In the genomic region with DNA sequence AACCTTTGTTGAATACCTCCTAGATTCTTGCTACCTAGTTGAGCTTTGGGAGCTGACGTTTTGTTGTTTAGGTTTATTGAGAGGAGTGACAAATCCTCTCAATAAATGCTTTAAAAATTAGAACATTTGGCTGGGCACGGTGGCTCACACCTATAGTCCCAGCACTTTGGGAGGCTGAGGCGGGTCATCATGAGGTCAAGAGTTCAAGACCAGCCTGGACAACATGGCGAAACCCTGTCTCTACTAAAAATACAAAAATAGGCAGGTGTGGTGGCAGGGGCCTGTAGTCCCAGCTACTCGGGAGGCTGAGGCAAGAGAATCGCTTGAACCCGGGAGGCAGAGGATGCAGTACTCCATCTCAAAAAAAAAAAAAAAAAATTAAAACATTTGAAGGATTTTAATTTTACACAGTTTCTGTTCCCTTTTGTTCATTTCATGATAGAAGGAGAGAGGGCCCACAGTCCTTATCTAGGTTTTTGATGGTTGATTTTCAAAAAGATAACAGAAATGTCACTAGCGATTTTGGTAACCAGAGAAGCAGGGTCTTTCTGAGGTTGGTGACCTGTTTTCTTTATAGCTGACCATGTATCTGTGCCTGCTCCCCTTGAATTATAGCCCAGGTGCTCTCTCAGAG, we compare ENCODE assay signal across 8 cellular contexts. TPM values are rescaled to one million over a fixed set of nuclear protein-coding genes. Genes with fewer than 3 reads are reported as not detected.
DNase-seq lines count a peak whose midpoint lies in the region; ATAC-seq and TF ChIP-seq lines count a peak whose summit lies in the region.

No MANE protein-coding gene starts in this region.

- peaks cover 12% of the 10 kb centered on the region for H3K4me1 ChIP-seq in right cardiac atrium (ENCODE audit: control insufficient read depth, insufficient read depth, low read length)
- peaks cover 0 to 90% (median 37%) of the 10 kb centered on the region in 4 donors for H3K4me1 ChIP-seq in tibial nerve

- peaks cover 92% of the 10 kb centered on the region for H3K4me1 Mint-ChIP-seq in activated naive CD4-positive, alpha-beta T cell treated with anti-CD3 and anti-CD28 coated beads for 36 hours (ENCODE audit: low read depth)
- peaks cover 84 to 94% (median 91%) of the 10 kb centered on the region in 3 donors for H3K4me1 Mint-ChIP-seq in T-cell

- H3K4me3 ChIP-seq in right cardiac atrium (ENCODE audit: low read length) (no peak overlapping the region), tibial nerve (no peak overlapping the region)

- no peaks in the 10 kb centered on the region for H3K27me3 ChIP-seq in right cardiac atrium (ENCODE audit: control insufficient read depth, insufficient read depth)
- no peaks in the 10 kb centered on the region for H3K27me3 ChIP-seq in tibial nerve

- no peak for TF ChIP-seq POLR2A in tibial nerve (IDR thresholded peaks at IDR 0.05)

- H3K27me3 Mint-ChIP-seq in activated naive CD4-positive, alpha-beta T cell treated with anti-CD3 and anti-CD28 coated beads for 36 hours (ENCODE audit: low read depth): no peaks in the 10 kb centered on the region
- no peaks in the 10 kb centered on the region for H3K27me3 Mint-ChIP-seq in T-cell

- intact Hi-C loops in activated naive CD4-positive, alpha-beta T cell treated with anti-CD3 and anti-CD28 coated beads for 36 hours (cut with micrococcal nuclease): loop anchor here (1.0 to 5.0 kb wide), 5 partner anchors 20 to 455 kb away; no protein-coding TSS in a partner anchor
- intact Hi-C loops in right cardiac atrium (cut with DNase I): loop anchor here in 1 of 4 donors (10.0 kb wide), 1 partner anchor 49 kb away; a partner anchor contains a TSS

- no peak for TF ChIP-seq CTCF in tibial nerve (IDR thresholded peaks at IDR 0.05)

- H3K27ac Mint-ChIP-seq in activated naive CD4-positive, alpha-beta T cell treated with anti-CD3 and anti-CD28 coated beads for 36 hours: peak overlapping the region; percentile 94
- H3K27ac Mint-ChIP-seq in T-cell: peak overlapping the region; percentile 89 to 94

- H3K36me3 ChIP-seq in tibial nerve: peaks cover 0 to 64% (median 7%) of the 10 kb centered on the region in 3 donors

- H3K9me3 ChIP-seq in right cardiac atrium (ENCODE audit: control insufficient read depth, low read length): no peaks in the 10 kb centered on the region
- H3K9me3 ChIP-seq in tibial nerve: no peaks in the 10 kb centered on the region

- POLR2A ChIA-PET in T-cell (lab: Charles Lee): interaction anchor here (0.6 to 1.1 kb wide), 3 partner anchors 45 to 1102 kb away, joined by 3 to 5 read pairs (median 4); no protein-coding TSS in a partner anchor

- ATAC-seq in T-cell (replicated peaks in 1 of 4) (peak in 1 of 4 experiments; percentile 1), right cardiac atrium (no peak)

- 79% methylated on average over 8 of the region's 8 CpGs for WGBS in right cardiac atrium
- 78 to 80% methylated on average over 8 of the region's 8 CpGs for WGBS in tibial nerve, 2 donors

- H3K27ac ChIP-seq in right cardiac atrium (ENCODE audit: low read length): peak overlapping the region; percentile 78
- peak overlapping the region in 3 of 4 donors; percentile 52 to 66 (median 53) for H3K27ac ChIP-seq in tibial nerve

- CTCF ChIA-PET in activated naive CD4-positive, alpha-beta T cell treated with anti-CD3 and anti-CD28 coated beads for 36 hours (lab: Charles Lee): interaction anchor here (0.6 to 6.9 kb wide), 9 partner anchors 10 to 143 kb away, joined by 3 to 33 read pairs (median 5); a partner anchor contains a TSS
- CTCF ChIA-PET in T-cell (lab: Charles Lee): interaction anchor here in 1 of 2 donors (0.6 to 6.4 kb wide), 5 partner anchors 45 to 78 kb away, joined by 3 to 28 read pairs (median 5); a partner anchor contains a TSS

- TF ChIP-seq EP300 in tibial nerve (IDR thresholded peaks at IDR 0.05): no peak

- no peaks in the 10 kb centered on the region for H3K9me3 Mint-ChIP-seq in activated naive CD4-positive, alpha-beta T cell treated with anti-CD3 and anti-CD28 coated beads for 36 hours
- no peaks in the 10 kb centered on the region for H3K9me3 Mint-ChIP-seq in T-cell

- peaks cover 51% of the 10 kb centered on the region for H3K36me3 Mint-ChIP-seq in activated naive CD4-positive, alpha-beta T cell treated with anti-CD3 and anti-CD28 coated beads for 36 hours (ENCODE audit: low read depth)
- H3K36me3 Mint-ChIP-seq in T-cell: peaks cover 41% of the 10 kb centered on the region

- no peak for DNase-seq in activated naive CD4-positive, alpha-beta T cell treated with anti-CD3 and anti-CD28 coated beads for 36 hours
- DNase-seq in activated naive CD4-positive, alpha-beta T cell treated with Interleukin-2 at 50 U/mL for 16 hours: no peak
- no peak for DNase-seq in T-cell
- DNase-seq in right cardiac atrium: no peak
- DNase-seq in tibial nerve (ENCODE audit: low spot score in 2 of 2): no peak
- no peak for DNase-seq in stimulated activated CD4-positive, alpha-beta T cell treated with anti-CD3 and anti-CD28 coated beads, Interleukin-4, amount 100 ng/mL, for 24 hours
- no peak for DNase-seq in hepatic stellate cell (ENCODE audit: low spot score)
- no peak for DNase-seq in NCI-H2029 (lab: John Stamatoyannopoulos, UW)

- peak overlapping the region; percentile 58 for H3K4me3 Mint-ChIP-seq in activated naive CD4-positive, alpha-beta T cell treated with anti-CD3 and anti-CD28 coated beads for 36 hours
- peak overlapping the region; percentile 46 to 62 (median 52) for H3K4me3 Mint-ChIP-seq in T-cell

RNA-seq across cellular contexts. Expression of a gene that starts 44.2 kb away (rescaled TPM):
- total RNA-seq in activated naive CD4-positive, alpha-beta T cell treated with anti-CD3 and anti-CD28 coated beads for 36 hours: 10 to 100 TPM; 10.6 to 11.2 TPM
- total RNA-seq in T-cell (10 to 100 TPM; 10.3 to 24.0 (median 20.3) TPM), right cardiac atrium (1 to 10 TPM; 5.2 to 7.3 (median 5.9) TPM), tibial nerve (10 to 100 TPM in 3 of 4 donors, 1 to 10 TPM in 1; 9.3 to 22.2 (median 17.6) TPM)
- polyA plus RNA-seq in right cardiac atrium: 3.9 TPM

RNA-seq across cellular contexts. Expression of a gene that starts 47.7 kb away (rescaled TPM):
- 10 to 100 TPM; 65.0 to 65.9 TPM for total RNA-seq in activated naive CD4-positive, alpha-beta T cell treated with anti-CD3 and anti-CD28 coated beads for 36 hours
- 100 to 1,000 TPM; 122 to 148 (median 126) TPM for total RNA-seq in T-cell
- total RNA-seq in right cardiac atrium: 10 to 100 TPM; 33.1 to 45.3 (median 40.0) TPM
- 15.7 TPM for polyA plus RNA-seq in right cardiac atrium
- total RNA-seq in tibial nerve: 10 to 100 TPM; 49.6 to 90.0 (median 54.3) TPM
